In genomic region chr6:39111280-39111679, GRCh38 we compare ENCODE assay signal across 1 cellular context.
TF ChIP-seq lines count a peak whose summit lies in the region.

No MANE protein-coding gene starts in this region.

TF ChIP-seq in K562, 482 proteins besides CTCF, POLR2A, EP300 and RAD21:
- TF ChIP-seq ZBTB26 (CRISPR knock-in tag; IDR thresholded peaks at IDR 0.05) (no peak), NFIC (IDR thresholded peaks at IDR 0.05) (no peak), C11orf30 (IDR thresholded peaks at IDR 0.05; ENCODE audit: low read depth) (peak; percentile 32; the same call in 1 of the 2 replicates), NFRKB (IDR thresholded peaks at IDR 0.05; ENCODE audit: low read depth) (no peak), ZNF324 (CRISPR knock-in tag; IDR thresholded peaks at IDR 0.05) (no peak), ZNF316 (IDR thresholded peaks at IDR 0.05) (peak; percentile 67), ZFP30 (CRISPR knock-in tag; IDR thresholded peaks at IDR 0.05; ENCODE audit: borderline replicate concordance) (no peak), EZH2 (IDR thresholded peaks at IDR 0.05; ENCODE audit: borderline replicate concordance, low read depth, low read length) (no peak), ZNF583 (CRISPR knock-in tag; IDR thresholded peaks at IDR 0.05) (no peak), ZNF766 (CRISPR knock-in tag; conservative IDR thresholded peaks at IDR 0.05) (no peak), RCOR1 (IDR thresholded peaks at IDR 0.05; ENCODE audit: borderline replicate concordance in 1 of 2, low read depth in 2 of 2, low read length in 2 of 2) (no peak), CHD2 (IDR thresholded peaks at IDR 0.05; ENCODE audit: low read depth, low read length) (no peak), PML (IDR thresholded peaks at IDR 0.05; ENCODE audit: low read length) (no peak)
TF ChIP-seq in K562: peak in this region for 2.
